ENCODE assay signal across 8 cellular contexts in the genomic region with DNA sequence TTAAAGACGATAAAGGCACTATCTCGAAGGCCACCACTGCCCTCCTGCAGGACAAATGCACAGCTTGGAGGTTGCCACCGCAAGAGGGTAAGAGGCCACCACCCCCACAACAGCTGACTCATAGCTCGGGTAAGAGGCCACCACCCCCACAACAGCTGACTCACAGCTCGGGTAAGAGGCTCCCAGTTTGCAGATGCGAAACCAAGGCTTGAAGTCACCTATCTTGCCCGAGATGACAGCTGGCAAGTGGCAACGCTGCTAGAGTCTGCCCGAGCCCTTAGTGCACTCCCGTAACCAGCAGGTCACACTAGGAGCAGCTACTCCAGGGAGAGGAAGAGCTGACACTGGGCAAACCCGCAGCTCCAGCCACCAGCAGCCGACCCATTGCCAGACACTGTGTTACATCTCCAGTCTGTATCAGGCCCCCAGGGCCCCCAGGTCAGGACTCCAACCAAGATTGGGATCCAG. TPM values are rescaled to one million over a fixed set of nuclear protein-coding genes. Genes with fewer than 3 reads are reported as not detected.
A peak's percentile ranks its signal among the peaks of the same experiment; 100 is the strongest.
DNase-seq lines count a peak whose midpoint lies in the region; ATAC-seq, FAIRE-seq and TF ChIP-seq lines count a peak whose summit lies in the region.

No MANE protein-coding gene starts in this region.

- peak; percentile 81 for DNase-seq in GM10248 (ENCODE audit: extremely low spot score)
- peak; percentile 96 to 97 for DNase-seq in NOMO-1 (lab: John Stamatoyannopoulos, UW; ENCODE audit: unreplicated experiment in 2 of 2)
- peak; percentile 72 for DNase-seq in activated CD8-positive, alpha-beta memory T cell treated with anti-CD3 and anti-CD28 coated beads, Interleukin-2, amount 50 U/mL, for 24 hours (ENCODE audit: extremely low read depth)
- DNase-seq in foreskin fibroblast: peak; percentile 89 to 91
- peak in 2 of 3 donors; percentile 15 to 55 for DNase-seq in stimulated activated CD4-positive, alpha-beta T cell treated with anti-CD3 and anti-CD28 coated beads, TNF-alpha, amount 100 ng/mL, for 1 hour (ENCODE audit: low read depth in 3 of 3, low spot score in 1 of 3)
- no peak for DNase-seq in D721Med (ENCODE audit: insufficient read length, low spot score)
- DNase-seq in right atrium auricular region (ENCODE audit: low spot score): no peak

- H3K4me1 ChIP-seq in right atrium auricular region: peaks cover 0 to 14% of the 10 kb centered on the region in 2 donors

- H3K4me3 ChIP-seq in foreskin fibroblast (ENCODE audit: low read depth in 1 of 2, low read length in 2 of 2): no peak overlapping the region
- H3K4me3 ChIP-seq in right atrium auricular region: no peak overlapping the region

- POLR2A ChIA-PET in GM10248 (lab: Yijun Ruan, JAX): interaction anchor here (0.8 kb wide), 1 partner anchor 16 kb away, joined by 3 read pairs; no protein-coding TSS in a partner anchor

- peak; percentile 63 for ATAC-seq in HG02610 (IDR thresholded peaks at IDR 0.05; ENCODE audit: unreplicated experiment)

- no peaks in the 10 kb centered on the region for H3K36me3 ChIP-seq in right atrium auricular region

- H3K9me3 ChIP-seq in right atrium auricular region: no peaks in the 10 kb centered on the region

- no peak overlapping the region for H3K27ac ChIP-seq in right atrium auricular region

- no peak for FAIRE-seq in D721Med (lab: Jason Lieb, UNC)

- TF ChIP-seq CTCF in GM10248 (IDR thresholded peaks at IDR 0.05; ENCODE audit: control extremely low read depth, extremely low read depth, low read depth, missing control alignments) (no peak), foreskin fibroblast (IDR thresholded peaks at IDR 0.05; ENCODE audit: low read depth, low read length) (no peak), D721Med (IDR thresholded peaks at IDR 0.05; ENCODE audit: insufficient read depth, missing control alignments) (no peak), right atrium auricular region (IDR thresholded peaks at IDR 0.05) (no peak)

- CTCF ChIA-PET in GM10248 (lab: Yijun Ruan, JAX): interaction anchor here (0.9 to 1.5 kb wide), 5 partner anchors 8 to 219 kb away, joined by 3 to 8 read pairs (median 6); no protein-coding TSS in a partner anchor

- no peaks in the 10 kb centered on the region for H3K27me3 ChIP-seq in right atrium auricular region

RNA-seq across cellular contexts. Expression of gene SPSB1, which starts 17.1 kb away (rescaled TPM):
- 10 to 100 TPM; 20.1 to 20.8 TPM for total RNA-seq in right atrium auricular region

RNA-seq across cellular contexts. Expression of gene H6PD, which starts 41.0 kb away (rescaled TPM):
- total RNA-seq in right atrium auricular region: 10 to 100 TPM; 35.0 to 41.0 TPM

Comparison
In these comparisons a context has a peak if more than half of its experiments do, and no peak if none do; other contexts are left out.
1. DNase-seq: peak in GM10248 (single experiment), NOMO-1 (2 of 2), activated CD8-positive, alpha-beta memory T cell treated with anti-CD3 and anti-CD28 coated beads, Interleukin-2, amount 50 U/mL, for 24 hours (single experiment), foreskin fibroblast (2 of 2) and stimulated activated CD4-positive, alpha-beta T cell treated with anti-CD3 and anti-CD28 coated beads, TNF-alpha, amount 100 ng/mL, for 1 hour (2 of 3); none in D721Med (single experiment) and right atrium auricular region (single experiment).